In genomic region chr12:1552171-1552570, GRCh38 we compare ENCODE assay signal across 18 cellular contexts. TPM values are rescaled to one million over a fixed set of nuclear protein-coding genes. Genes with fewer than 3 reads are reported as not detected.
DNase-seq lines count a peak whose midpoint lies in the region; ATAC-seq, FAIRE-seq and TF ChIP-seq lines count a peak whose summit lies in the region.
"Had no signal": no experiment of that assay in that cellular context is flagged by ENCODE, and none has a peak within 500 bp of the region (broad histone marks: within the 10 kb centered on the region; RNA-seq: fewer than 3 reads in every experiment).

No MANE protein-coding gene starts in this region.

- H3K56ac ChIP-seq in IMR-90 (ENCODE audit: extremely low read depth, insufficient read depth, low read length), result no peak overlapping the region

- TF ChIP-seq CTCF in IMR-90 (conservative IDR thresholded peaks at IDR 0.05; ENCODE audit: low read depth, low read length), result no peak
- no peak for TF ChIP-seq CTCF in bronchial epithelial cell (IDR thresholded peaks at IDR 0.05; ENCODE audit: insufficient read depth, low read length, severe bottlenecking)
- no peak for TF ChIP-seq CTCF in neural crest cell (conservative IDR thresholded peaks at IDR 0.05)
- no peak for TF ChIP-seq CTCF in GM10266 (IDR thresholded peaks at IDR 0.05; ENCODE audit: control insufficient read depth, insufficient read depth, low read depth, missing control alignments)
- no peak for TF ChIP-seq CTCF in type B pancreatic cell (conservative IDR thresholded peaks at IDR 0.05)

- peak overlapping the region; percentile 72 for H4K91ac ChIP-seq in IMR-90 (ENCODE audit: insufficient read depth, low read depth, low read length)

- H3K9me3 ChIP-seq in IMR-90 (ENCODE audit: control insufficient read depth, insufficient read depth, low read length), result no peaks in the 10 kb centered on the region
- H3K9me3 ChIP-seq: BE2C had no signal

- no peak overlapping the region for H2AK9ac ChIP-seq in IMR-90 (replicated peaks; ENCODE audit: low read depth, low read length, poor library complexity)

- dilution Hi-C loops in IMR-90 (cut with HindIII; ENCODE audit: low sequenced_read_pairs, unreplicated experiment), result loop anchor here (25.0 kb wide), 1 partner anchor 440 kb away; no protein-coding TSS in a partner anchor

- H3K27me3 ChIP-seq in IMR-90 (ENCODE audit: control insufficient read depth, insufficient read depth, low read length) (no peaks in the 10 kb centered on the region), bronchial epithelial cell (ENCODE audit: control insufficient read depth, insufficient read depth, low read length) (no peaks in the 10 kb centered on the region)
- H3K27me3 ChIP-seq: BE2C, SJSA1 had no signal

- 100% methylated on average over 1 of the region's 2 CpGs; no CpG with 5 or more reads in 1 of the 2 experiments for WGBS in IMR-90 (ENCODE audit: extremely low coverage in 2 of 2, insufficient read length in 1 of 2), 2 experiments

- peak overlapping the region; percentile 31 for H3K4me2 ChIP-seq in IMR-90 (ENCODE audit: low read depth, low read length)

- H3K27ac ChIP-seq in IMR-90 (ENCODE audit: insufficient read depth, low read length) (peak overlapping the region; percentile 93; the same call in 1 of the 2 replicates), substantia nigra (ENCODE audit: low read depth, low read length, poor library complexity, severe bottlenecking) (no peak overlapping the region)
- H3K27ac ChIP-seq: SJSA1 had no signal

- H3K36me3 Mint-ChIP-seq in neural crest cell (ENCODE audit: low read depth), result peaks cover 8% of the 10 kb centered on the region
- peaks cover 28% of the 10 kb centered on the region for H3K36me3 Mint-ChIP-seq in type B pancreatic cell

- peak overlapping the region; percentile 90 for H3K18ac ChIP-seq in IMR-90 (ENCODE audit: low read depth, low read length)

- in situ Hi-C loops in IMR-90 (cut with MboI; ENCODE audit: low sequenced_read_pairs), result no loop called here

- peak overlapping the region; percentile 88 for H3K4ac ChIP-seq in IMR-90 (ENCODE audit: low read depth, low read length)

- peak overlapping the region; percentile 58 for H2BK5ac ChIP-seq in IMR-90 (ENCODE audit: low read depth, low read length, poor library complexity, severe bottlenecking)

- BruUV-seq in IMR-90 (replicated peaks; lab: Mats Ljungman, UMichigan), result no TSS peak

- no peak overlapping the region for H3K4me3 Mint-ChIP-seq in neural crest cell
- H3K4me3 Mint-ChIP-seq in type B pancreatic cell, result no peak overlapping the region
- H3K4me3 Mint-ChIP-seq: CD4-positive, alpha-beta memory T cell; H9 had no signal

- no peak overlapping the region for H2AFZ ChIP-seq in IMR-90 (replicated peaks; ENCODE audit: low read length, poor library complexity)

- CTCF ChIA-PET in IMR-90 (lab: Yijun Ruan, JAX), result no interaction called here

- no peak overlapping the region for H3K9ac ChIP-seq in IMR-90 (ENCODE audit: low read depth, low read length)

- H3K79me1 ChIP-seq in IMR-90 (ENCODE audit: low read depth in 1 of 2, low read length in 2 of 2), result peaks cover 25 to 83% of the 10 kb centered on the region in 2 experiments

- ATAC-seq in IMR-90 (ENCODE audit: low read depth), result peak; percentile 5; the same call in 1 of the 2 replicates

- intact Hi-C loops in IMR-90 (cut with micrococcal nuclease), result no loop called here

- H3K27me3 Mint-ChIP-seq in neural crest cell (ENCODE audit: low read depth) (no peaks in the 10 kb centered on the region), type B pancreatic cell (peaks cover 5% of the 10 kb centered on the region)

- no peak for TF ChIP-seq POLR2A in IMR-90 (IDR thresholded peaks at IDR 0.05; ENCODE audit: low read depth, low read length)

- H4K20me1 ChIP-seq in IMR-90 (ENCODE audit: insufficient read depth, low read length), result peaks cover 60% of the 10 kb centered on the region

- H3K9me1 ChIP-seq in IMR-90 (ENCODE audit: insufficient read depth, low read length), result peaks cover 28% of the 10 kb centered on the region

- POLR2A ChIA-PET in IMR-90 (lab: Charles Lee; ENCODE audit: unreplicated experiment), result no interaction called here

- H2BK15ac ChIP-seq in IMR-90 (ENCODE audit: low read depth, low read length), result peak overlapping the region; percentile 39; the same call in 1 of the 3 replicates

- no peak for FAIRE-seq in bronchial epithelial cell (lab: Jason Lieb, UNC)

- H3K27ac Mint-ChIP-seq in neural crest cell (ENCODE audit: unreplicated experiment) (peak overlapping the region; percentile 95), type B pancreatic cell (no peak overlapping the region)
- H3K27ac Mint-ChIP-seq: H9 had no signal

- no peaks in the 10 kb centered on the region for H3K36me3 ChIP-seq in IMR-90 (ENCODE audit: control insufficient read depth, insufficient read depth, low read length)
- no peaks in the 10 kb centered on the region for H3K36me3 ChIP-seq in bronchial epithelial cell (ENCODE audit: control insufficient read depth, insufficient read depth, low read length)
- H3K36me3 ChIP-seq: BE2C, SJSA1 had no signal

- DNase-seq in EH (ENCODE audit: low read depth) (peak; percentile 62), IMR-90 (no peak), bronchial epithelial cell (ENCODE audit: low read depth) (peak; percentile 49), neural crest cell (ENCODE audit: low read depth, low spot score) (no peak), GM10266 (ENCODE audit: extremely low spot score) (no peak), pons (ENCODE audit: low spot score) (no peak), type B pancreatic cell (ENCODE audit: extremely low spot score, unreplicated experiment) (no peak), substantia nigra (lab: John Stamatoyannopoulos, UW) (no peak)
- DNase-seq: BE2C; CD4-positive, alpha-beta memory T cell; DND-41; H9; NCI-H1092; NCI-H1694; NCI-H345; NCI-H526 treated with DMSO at 0.1 percent for 48 hours; OCI-M1 had no signal

- peaks cover 26% of the 10 kb centered on the region for H3K4me1 ChIP-seq in IMR-90 (ENCODE audit: control insufficient read depth, insufficient read depth, low read length)
- H3K4me1 ChIP-seq: BE2C, SJSA1 had no signal

- H4K5ac ChIP-seq in IMR-90 (ENCODE audit: low read depth, low read length), result peak overlapping the region; percentile 79; the same call in 1 of the 2 replicates

- peak overlapping the region in 1 of 2 experiments; percentile 48; a peak in 2 of 4 replicates for H4K8ac ChIP-seq in IMR-90 (ENCODE audit: low read depth in 2 of 2, low read length in 2 of 2)

- no peak overlapping the region for H3K4me3 ChIP-seq in IMR-90 (ENCODE audit: insufficient read depth, low read depth, low read length)
- no peak overlapping the region for H3K4me3 ChIP-seq in bronchial epithelial cell (ENCODE audit: low read depth, low read length)
- H3K4me3 ChIP-seq: SJSA1 had no signal

- peak overlapping the region; percentile 51; the same call in 1 of the 2 replicates for H3K23ac ChIP-seq in IMR-90 (ENCODE audit: low read depth, low read length)

- H3K4me1 Mint-ChIP-seq in neural crest cell (peaks cover 6% of the 10 kb centered on the region), type B pancreatic cell (ENCODE audit: unreplicated experiment) (no peaks in the 10 kb centered on the region)

- H2BK20ac ChIP-seq in IMR-90 (ENCODE audit: low read depth, low read length), result peak overlapping the region; percentile 70

- peak overlapping the region; percentile 83 for H3K14ac ChIP-seq in IMR-90 (replicated peaks; ENCODE audit: low read depth, low read length)

- H2BK120ac ChIP-seq in IMR-90 (ENCODE audit: low read depth, low read length), result peak overlapping the region; percentile 79

- peak overlapping the region; percentile 90 for H2AK5ac ChIP-seq in IMR-90 (ENCODE audit: low read depth, low read length)

- no peak for TF ChIP-seq RAD21 in IMR-90 (IDR thresholded peaks at IDR 0.05; ENCODE audit: low read length)

- H3K9me3 Mint-ChIP-seq in neural crest cell (peaks cover 6% of the 10 kb centered on the region), type B pancreatic cell (peaks cover 4% of the 10 kb centered on the region)

TF ChIP-seq in IMR-90, 13 proteins besides CTCF, POLR2A, EP300 and RAD21:
- TF ChIP-seq ELK1 (IDR thresholded peaks at IDR 0.05; ENCODE audit: borderline replicate concordance, low read depth, low read length) (no peak), CEBPB (IDR thresholded peaks at IDR 0.05; ENCODE audit: low read depth, low read length) (0 out of 2 replicates have a peak, but pooled peaks have one; percentile 12)

RNA-seq across cellular contexts. Expression of gene FBXL14, which starts 42.2 kb away (rescaled TPM):
- 4.7 TPM in 2 replicates for total RNA-seq in IMR-90 (2012; rRNA removed)
- 7.3 and 8.8 TPM in 2 replicates for polyA plus RNA-seq in IMR-90 (2012; rRNA removed)
- 2.2 and 9.6 TPM in 2 replicates for polyA plus RNA-seq in IMR-90 (2012; cell fraction: cytosol; rRNA removed)
- 2.8 and 5.8 TPM in 2 replicates for polyA plus RNA-seq in IMR-90 (2012; cell fraction: nucleus; rRNA removed; ENCODE audit: low replicate concordance)
- 9.7 and 10.2 TPM in 2 replicates for total RNA-seq in bronchial epithelial cell
- total RNA-seq in neural crest cell, result 28.0 and 33.7 TPM in 2 replicates
- total RNA-seq in type B pancreatic cell (ENCODE audit: low replicate concordance), result 16.7 and 28.8 TPM in 2 replicates

Comparison
In these comparisons a context has a peak if more than half of its experiments do, and no peak if none do; other contexts are left out.
1. DNase-seq: peak in EH (single experiment) and bronchial epithelial cell (single experiment); none in IMR-90 (single experiment), neural crest cell (single experiment), GM10266 (single experiment), pons (single experiment), type B pancreatic cell (single experiment) and substantia nigra (0 of 49).